ENCODE assay signal across 1 cellular context in genomic region chr4:53522334-53522733, GRCh38.
TF ChIP-seq lines count a peak whose summit lies in the region.

No MANE protein-coding gene starts in this region.

TF ChIP-seq in IMR-90, 13 proteins besides CTCF, POLR2A, EP300 and RAD21:
- no peak for TF ChIP-seq CEBPB (IDR thresholded peaks at IDR 0.05; ENCODE audit: low read depth, low read length)
- TF ChIP-seq NFE2L2 (IDR thresholded peaks at IDR 0.05; ENCODE audit: low read depth, low read length): no peak
- no peak for TF ChIP-seq USF2 (IDR thresholded peaks at IDR 0.05; ENCODE audit: low read depth, low read length)
- no peak for TF ChIP-seq BHLHE40 (IDR thresholded peaks at IDR 0.05; ENCODE audit: low read depth, low read length)
- TF ChIP-seq, protein P1, sequence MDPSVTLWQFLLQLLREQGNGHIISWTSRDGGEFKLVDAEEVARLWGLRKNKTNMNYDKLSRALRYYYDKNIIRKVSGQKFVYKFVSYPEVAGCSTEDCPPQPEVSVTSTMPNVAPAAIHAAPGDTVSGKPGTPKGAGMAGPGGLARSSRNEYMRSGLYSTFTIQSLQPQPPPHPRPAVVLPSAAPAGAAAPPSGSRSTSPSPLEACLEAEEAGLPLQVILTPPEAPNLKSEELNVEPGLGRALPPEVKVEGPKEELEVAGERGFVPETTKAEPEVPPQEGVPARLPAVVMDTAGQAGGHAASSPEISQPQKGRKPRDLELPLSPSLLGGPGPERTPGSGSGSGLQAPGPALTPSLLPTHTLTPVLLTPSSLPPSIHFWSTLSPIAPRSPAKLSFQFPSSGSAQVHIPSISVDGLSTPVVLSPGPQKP (IDR thresholded peaks at IDR 0.05; ENCODE audit: borderline replicate concordance, low read depth, low read length): no peak
- TF ChIP-seq RFX5 (IDR thresholded peaks at IDR 0.05; ENCODE audit: low read depth, low read length): no peak
- no peak for TF ChIP-seq MAFK (IDR thresholded peaks at IDR 0.05; ENCODE audit: low read depth, low read length)
- TF ChIP-seq RCOR1 (IDR thresholded peaks at IDR 0.05; ENCODE audit: insufficient replicate concordance, low read length): no peak
- no peak for TF ChIP-seq MXI1 (IDR thresholded peaks at IDR 0.05; ENCODE audit: borderline replicate concordance, low read depth, low read length)
- no peak for TF ChIP-seq MAZ (IDR thresholded peaks at IDR 0.05; ENCODE audit: borderline replicate concordance, low read depth, low read length)
- no peak for TF ChIP-seq FOS (IDR thresholded peaks at IDR 0.05; ENCODE audit: low read depth, low read length)
- no peak for TF ChIP-seq SMC3 (IDR thresholded peaks at IDR 0.05; ENCODE audit: low read depth, low read length)
- no peak for TF ChIP-seq CHD1 (IDR thresholded peaks at IDR 0.05; ENCODE audit: low read depth, low read length)
